21 cellular contexts compared by ENCODE assay signal in the genomic region with DNA sequence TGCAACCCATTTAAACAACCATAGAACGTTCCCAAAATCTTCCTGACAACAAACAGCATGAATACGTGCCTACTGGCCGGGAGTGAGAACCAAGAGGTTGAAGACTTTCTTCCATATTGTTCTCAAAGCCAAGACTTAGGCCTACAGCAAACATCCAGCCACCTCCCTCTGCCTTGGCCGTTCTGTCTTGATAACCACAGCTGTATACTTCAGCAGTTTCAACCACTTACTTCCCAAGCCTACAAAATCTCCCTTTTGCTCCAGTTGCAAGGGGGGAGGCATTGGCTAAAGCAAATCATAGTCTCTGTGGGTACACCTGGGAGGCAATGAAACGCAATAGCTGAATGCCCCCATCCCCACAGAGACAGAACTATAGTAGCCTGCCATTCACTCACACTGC.
"Had no signal": no experiment of that assay in that cellular context is flagged by ENCODE, and none has a peak within 500 bp of the region (broad histone marks: within the 10 kb centered on the region; RNA-seq: fewer than 3 reads in every experiment).

No MANE protein-coding gene starts in this region.

- ATAC-seq: activated CD8-positive, alpha-beta memory T cell treated with anti-CD3 and anti-CD28 coated beads, Interleukin-2, amount 10 ng/mL, durations not matched to agents 7 days and 5 days; activated CD8-positive, alpha-beta T cell treated with anti-CD3 and anti-CD28 coated beads, Interleukin-2, amount 10 ng/mL, durations not matched to agents 7 days and 5 days; activated naive CD8-positive, alpha-beta T cell treated with anti-CD3 and anti-CD28 coated beads, Interleukin-2, amount 50 U/mL, for 24 hours; foreskin keratinocyte; pancreas; upper lobe of right lung; WTC11 had no signal

- H3K27me3 ChIP-seq: esophagus muscularis mucosa, foreskin keratinocyte, pancreas, suprapubic skin, tibial artery, upper lobe of right lung had no signal

- H3K9me3 ChIP-seq: esophagus muscularis mucosa, pancreas, prostate gland, suprapubic skin, tibial artery, upper lobe of right lung had no signal

- H3K4me3 ChIP-seq: esophagus muscularis mucosa, pancreas, prostate gland, suprapubic skin, tibial artery, upper lobe of right lung had no signal

- H3K4me1 ChIP-seq: prostate gland had no signal

- H3K27ac ChIP-seq: esophagus muscularis mucosa, foreskin keratinocyte, prostate gland, suprapubic skin, tibial artery, upper lobe of right lung had no signal

- DNase-seq: activated CD8-positive, alpha-beta memory T cell treated with anti-CD3 and anti-CD28 coated beads, Interleukin-2, amount 10 ng/mL, durations not matched to agents 7 days and 5 days; activated CD8-positive, alpha-beta T cell treated with anti-CD3 and anti-CD28 coated beads, Interleukin-2, amount 10 ng/mL, durations not matched to agents 7 days and 5 days; activated naive CD8-positive, alpha-beta T cell treated with anti-CD3 and anti-CD28 coated beads, Interleukin-2, amount 50 U/mL, for 24 hours; activated T-cell treated with anti-CD3 and anti-CD28 coated beads, Interleukin-2, amount 50 U/mL, for 48 hours; amygdala; central memory CD4-positive, alpha-beta T cell; dermis blood vessel endothelial cell; effector CD4-positive, alpha-beta T cell; foreskin keratinocyte; mammary epithelial cell; nucleus accumbens; pancreas; retina; stimulated activated naive CD4-positive, alpha-beta T cell; T-helper 2 cell; tibial artery; upper lobe of right lung had no signal

- H3K36me3 ChIP-seq: esophagus muscularis mucosa, pancreas, prostate gland, suprapubic skin, tibial artery, upper lobe of right lung had no signal
